In genomic region chr2:219541611-219542180, GRCh38 we compare ENCODE assay signal across 8 cellular contexts. TPM values are rescaled to one million over a fixed set of nuclear protein-coding genes. Genes with fewer than 3 reads are reported as not detected.
DNase-seq lines count a peak whose midpoint lies in the region; ATAC-seq lines count a peak whose summit lies in the region.

No MANE protein-coding gene starts in this region.

- no peak overlapping the region for H3K27ac ChIP-seq in ACC112 (ENCODE audit: low read depth, low read length)

- no peaks in the 10 kb centered on the region for H3K27me3 ChIP-seq in ACC112 (ENCODE audit: insufficient read depth, low read length)

- ATAC-seq in GM18861 (IDR thresholded peaks at IDR 0.05; ENCODE audit: unreplicated experiment), result peak; percentile 57
- ATAC-seq in HG03097 (IDR thresholded peaks at IDR 0.05; ENCODE audit: low FRiP score, unreplicated experiment), result peak; percentile 40
- ATAC-seq in left lobe of liver, result peak; percentile 46

- H3K4me3 ChIP-seq in ACC112 (ENCODE audit: low read depth, low read length), result peak overlapping the region; percentile 79

- DNase-seq in NCI-H2171 treated with DMSO at 0.1 percent for 48 hours (lab: John Stamatoyannopoulos, UW) (peak; percentile 89), cerebellum (ENCODE audit: low spot score) (peak; percentile 85), left lobe of liver (ENCODE audit: low spot score) (peak; percentile 88)
- DNase-seq in activated CD4-positive, CD25-positive, alpha-beta regulatory T cell treated with anti-CD3 and anti-CD28 coated beads, Interleukin-2, amount 50 U/mL, for 72 hours, result peak; percentile 90
- peak; percentile 64 to 82 (median 65) for DNase-seq in stimulated activated CD4-positive, alpha-beta T cell treated with anti-CD3 and anti-CD28 coated beads, TNF-alpha, amount 100 ng/mL, for 1 hour (ENCODE audit: low read depth in 3 of 3, low spot score in 1 of 3)

- H3K36me3 ChIP-seq in ACC112 (ENCODE audit: insufficient read depth, low read length), result 0 out of 2 replicates have a peak, but pooled peaks cover 8% of the 10 kb centered on the region

- H3K79me2 ChIP-seq in ACC112 (ENCODE audit: control insufficient read depth, insufficient read depth, low read length, unreplicated experiment), result peaks cover 6% of the 10 kb centered on the region

- no peak overlapping the region for H2AFZ ChIP-seq in ACC112 (ENCODE audit: low read length, unreplicated experiment)

- peaks cover 8% of the 10 kb centered on the region for H3K4me1 ChIP-seq in ACC112 (ENCODE audit: control insufficient read depth, insufficient read depth, low read length, unreplicated experiment)

RNA-seq across cellular contexts. Expression of gene CHPF, which starts 1.9 kb away (rescaled TPM):
- total RNA-seq in cerebellum (21.4 TPM), left lobe of liver (55.1 TPM)

RNA-seq across cellular contexts. Expression of gene TMEM198, which starts 2.1 kb away (rescaled TPM):
- total RNA-seq in cerebellum (13.0 TPM), left lobe of liver (2.1 TPM)

RNA-seq across cellular contexts. Expression of gene ASIC4, which starts 27.4 kb away (rescaled TPM):
- 1.7 TPM for total RNA-seq in cerebellum
- total RNA-seq in left lobe of liver, result 0.05 TPM

RNA-seq across cellular contexts. Expression of gene OBSL1, which starts 29.6 kb away (rescaled TPM):
- total RNA-seq in cerebellum, result 43.1 TPM
- total RNA-seq in left lobe of liver, result 43.6 TPM

RNA-seq across cellular contexts. Expression of gene INHA, which starts 30.4 kb away (rescaled TPM):
- total RNA-seq in cerebellum (0.54 TPM), left lobe of liver (0.20 TPM)
